1 cellular context compared by ENCODE assay signal in the genomic region with DNA sequence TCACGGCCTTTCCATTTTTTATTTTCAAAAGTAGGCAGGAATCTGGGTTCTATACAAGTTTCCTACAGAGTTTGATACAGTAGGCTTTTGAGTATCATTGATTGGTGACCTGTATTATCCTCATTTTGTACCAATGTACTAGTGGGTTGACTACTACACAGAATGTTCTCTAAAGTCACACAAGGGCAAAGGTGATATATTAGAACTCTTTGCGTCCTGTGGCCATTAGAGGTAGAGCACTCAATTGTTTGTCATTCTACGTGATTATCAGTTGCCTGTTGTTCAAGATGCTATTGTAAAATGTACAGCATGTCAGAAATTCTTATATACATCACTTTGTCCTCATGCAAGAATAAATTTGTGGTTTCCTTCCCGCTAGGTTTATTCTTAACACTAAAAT.
TF ChIP-seq lines count a peak whose summit lies in the region.

No MANE protein-coding gene starts in this region.

TF ChIP-seq in HepG2, 621 proteins besides CTCF, POLR2A, EP300 and RAD21:
- TF ChIP-seq, protein P1, sequence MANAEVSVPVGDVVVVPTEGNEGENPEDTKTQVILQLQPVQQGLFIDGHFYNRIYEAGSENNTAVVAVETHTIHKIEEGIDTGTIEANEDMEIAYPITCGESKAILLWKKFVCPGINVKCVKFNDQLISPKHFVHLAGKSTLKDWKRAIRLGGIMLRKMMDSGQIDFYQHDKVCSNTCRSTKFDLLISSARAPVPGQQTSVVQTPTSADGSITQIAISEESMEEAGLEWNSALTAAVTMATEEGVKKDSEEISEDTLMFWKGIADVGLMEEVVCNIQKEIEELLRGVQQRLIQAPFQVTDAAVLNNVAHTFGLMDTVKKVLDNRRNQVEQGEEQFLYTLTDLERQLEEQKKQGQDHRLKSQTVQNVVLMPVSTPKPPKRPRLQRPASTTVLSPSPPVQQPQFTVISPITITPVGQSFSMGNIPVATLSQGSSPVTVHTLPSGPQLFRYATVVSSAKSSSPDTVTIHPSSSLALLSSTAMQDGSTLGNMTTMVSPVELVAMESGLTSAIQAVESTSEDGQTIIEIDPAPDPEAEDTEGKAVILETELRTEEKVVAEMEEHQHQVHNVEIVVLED (CRISPR knock-in tag; IDR thresholded peaks at IDR 0.05; ENCODE audit: borderline replicate concordance): no peak
- no peak for TF ChIP-seq ZNF138 (CRISPR knock-in tag; IDR thresholded peaks at IDR 0.05; ENCODE audit: low read depth)
- no peak for TF ChIP-seq ZNF451 (CRISPR knock-in tag; IDR thresholded peaks at IDR 0.05)
